8 cellular contexts compared by ENCODE assay signal in the genomic region with DNA sequence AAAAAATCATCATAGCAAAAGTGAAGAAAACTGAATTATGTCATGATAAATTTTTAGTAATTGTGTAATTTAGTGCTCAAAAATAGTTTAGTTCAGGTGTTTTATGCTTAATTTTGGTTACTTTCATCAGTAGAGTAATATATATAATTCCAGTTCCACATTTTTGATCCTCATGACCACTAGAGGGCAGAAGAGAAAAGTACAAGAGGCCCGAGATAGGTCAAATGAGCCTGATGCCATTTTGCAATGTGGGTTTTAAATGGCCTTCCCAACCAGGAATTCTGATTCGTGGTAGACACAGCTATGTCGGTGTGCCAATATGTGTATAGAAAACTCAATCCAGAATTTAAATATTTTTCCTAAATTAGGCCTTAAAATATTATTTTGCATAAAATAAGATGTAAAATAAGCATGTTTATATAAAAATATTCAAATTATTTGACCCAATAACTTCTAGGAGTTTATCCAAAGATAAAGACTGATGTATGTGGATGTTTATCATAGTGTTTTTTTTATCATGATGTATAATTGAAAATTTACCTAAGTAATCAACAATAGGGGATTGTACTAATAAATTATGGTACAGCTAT.
A peak's percentile ranks its signal among the peaks of the same experiment; 100 is the strongest.
DNase-seq lines count a peak whose midpoint lies in the region; ATAC-seq, FAIRE-seq and TF ChIP-seq lines count a peak whose summit lies in the region.

No MANE protein-coding gene starts in this region.

- no peak for FAIRE-seq in D721Med (lab: Jason Lieb, UNC)

- H3K9me3 ChIP-seq in cardiac muscle cell (ENCODE audit: low read depth): no peaks in the 10 kb centered on the region

- no peak overlapping the region for H2AFZ ChIP-seq in GM23338

- H3K27me3 Mint-ChIP-seq in GM23338 (ENCODE audit: insufficient read depth, low read depth, poor library complexity): peaks cover 2% of the 10 kb centered on the region
- H3K27me3 Mint-ChIP-seq in activated CD8-positive, alpha-beta T cell treated with anti-CD3 and anti-CD28 coated beads, Interleukin-2, amount 10 ng/mL, durations not matched to agents 7 days and 5 days (ENCODE audit: low read depth): peaks cover 7% of the 10 kb centered on the region

- no peak; the same call in 2 of the 3 replicates for ATAC-seq in GM23338
- no peak for ATAC-seq in activated CD8-positive, alpha-beta T cell treated with anti-CD3 and anti-CD28 coated beads, Interleukin-2, amount 10 ng/mL, durations not matched to agents 7 days and 5 days
- no peak for ATAC-seq in GM19452 (IDR thresholded peaks at IDR 0.05; ENCODE audit: unreplicated experiment)

- CTCF ChIA-PET in activated CD8-positive, alpha-beta T cell treated with anti-CD3 and anti-CD28 coated beads, Interleukin-2, amount 10 ng/mL, durations not matched to agents 7 days and 5 days (lab: Charles Lee): interaction anchor here (0.9 to 1.9 kb wide), 10 partner anchors 12 to 354 kb away, joined by 3 to 14 read pairs (median 4); no protein-coding TSS in a partner anchor

- H3K36me3 Mint-ChIP-seq in GM23338 (ENCODE audit: low read depth): peaks cover 17% of the 10 kb centered on the region
- no peaks in the 10 kb centered on the region for H3K36me3 Mint-ChIP-seq in activated CD8-positive, alpha-beta T cell treated with anti-CD3 and anti-CD28 coated beads, Interleukin-2, amount 10 ng/mL, durations not matched to agents 7 days and 5 days (ENCODE audit: low read depth)

- TF ChIP-seq CTCF in D721Med (IDR thresholded peaks at IDR 0.05; ENCODE audit: insufficient read depth, missing control alignments): peak; percentile 71
- peak; percentile 74 to 93 for TF ChIP-seq CTCF in GM23338 (conservative IDR thresholded peaks at IDR 0.05; ENCODE audit: low read depth in 2 of 2)
- TF ChIP-seq CTCF in cardiac muscle cell (IDR thresholded peaks at IDR 0.05; ENCODE audit: low read depth, low read length): peak; percentile 64

- no peak overlapping the region for H3K4me2 ChIP-seq in GM23338

- no peak overlapping the region for H3K4me3 Mint-ChIP-seq in GM23338
- no peak overlapping the region for H3K4me3 Mint-ChIP-seq in activated CD8-positive, alpha-beta T cell treated with anti-CD3 and anti-CD28 coated beads, Interleukin-2, amount 10 ng/mL, durations not matched to agents 7 days and 5 days

- H3K27ac ChIP-seq in GM23338 (ENCODE audit: low read depth) (no peak overlapping the region), cardiac muscle cell (no peak overlapping the region)

- no peaks in the 10 kb centered on the region for H3K9me2 ChIP-seq in GM23338 (ENCODE audit: insufficient read depth)

- no peaks in the 10 kb centered on the region for H3F3A ChIP-seq in GM23338 (replicated peaks; ENCODE audit: low read depth)

- POLR2A ChIA-PET in activated CD8-positive, alpha-beta T cell treated with anti-CD3 and anti-CD28 coated beads, Interleukin-2, amount 10 ng/mL, durations not matched to agents 7 days and 5 days (lab: Charles Lee): no interaction called here

- peaks cover 25% of the 10 kb centered on the region for H3K9me3 Mint-ChIP-seq in GM23338
- H3K9me3 Mint-ChIP-seq in activated CD8-positive, alpha-beta T cell treated with anti-CD3 and anti-CD28 coated beads, Interleukin-2, amount 10 ng/mL, durations not matched to agents 7 days and 5 days (ENCODE audit: insufficient read depth): no peaks in the 10 kb centered on the region

- H3K4me1 Mint-ChIP-seq in GM23338: no peaks in the 10 kb centered on the region; the same call in 2 of the 3 replicates
- H3K4me1 Mint-ChIP-seq in activated CD8-positive, alpha-beta T cell treated with anti-CD3 and anti-CD28 coated beads, Interleukin-2, amount 10 ng/mL, durations not matched to agents 7 days and 5 days (ENCODE audit: low read depth): no peaks in the 10 kb centered on the region

- no peak overlapping the region for H3K27ac Mint-ChIP-seq in GM23338
- no peak overlapping the region for H3K27ac Mint-ChIP-seq in activated CD8-positive, alpha-beta T cell treated with anti-CD3 and anti-CD28 coated beads, Interleukin-2, amount 10 ng/mL, durations not matched to agents 7 days and 5 days

- no peaks in the 10 kb centered on the region for H3K4me1 ChIP-seq in GM23338 (ENCODE audit: insufficient read depth)
- no peaks in the 10 kb centered on the region for H3K4me1 ChIP-seq in cardiac muscle cell (ENCODE audit: low read depth)

- no peaks in the 10 kb centered on the region for H3K27me3 ChIP-seq in GM23338 (ENCODE audit: insufficient read depth)
- peaks cover 9% of the 10 kb centered on the region for H3K27me3 ChIP-seq in cardiac muscle cell

- no peaks in the 10 kb centered on the region for H3K36me3 ChIP-seq in GM23338 (ENCODE audit: insufficient read depth)
- no peaks in the 10 kb centered on the region for H3K36me3 ChIP-seq in cardiac muscle cell

- H4K20me1 ChIP-seq in GM23338 (replicated peaks; ENCODE audit: insufficient read depth): no peaks in the 10 kb centered on the region

- H3K4me3 ChIP-seq in GM23338 (no peak overlapping the region), cardiac muscle cell (no peak overlapping the region)

- DNase-seq in D721Med (ENCODE audit: insufficient read length, low spot score): no peak
- peak; percentile 85 for DNase-seq in GM23338 (ENCODE audit: low spot score)
- DNase-seq in NCI-H2227 (lab: John Stamatoyannopoulos, UW; ENCODE audit: unreplicated experiment): peak; percentile 76
- peak; percentile 32 for DNase-seq in activated CD8-positive, alpha-beta T cell treated with anti-CD3 and anti-CD28 coated beads, Interleukin-2, amount 10 ng/mL, durations not matched to agents 7 days and 5 days
- DNase-seq in cardiac muscle cell (ENCODE audit: low read depth in 1 of 2, low spot score in 1 of 2): peak; percentile 79 to 83
- peak; percentile 42 for DNase-seq in retina
- no peak for DNase-seq in activated CD4-positive, CD25-positive, alpha-beta regulatory T cell (lab: John Stamatoyannopoulos, UW)

- no peaks in the 10 kb centered on the region for H3K79me2 ChIP-seq in GM23338 (replicated peaks; ENCODE audit: insufficient read depth)

TF ChIP-seq in GM23338, 12 proteins besides CTCF, POLR2A, EP300 and RAD21:
- TF ChIP-seq CREB1 (CRISPR knock-in tag; IDR thresholded peaks at IDR 0.05; ENCODE audit: low read depth) (no peak), EZH2 (IDR thresholded peaks at IDR 0.05; ENCODE audit: low read depth, unreplicated experiment) (no peak)

Comparison
In these comparisons a context has a peak if more than half of its experiments do, and no peak if none do; other contexts are left out.
1. DNase-seq: peak in GM23338 (single experiment), NCI-H2227 (single experiment), activated CD8-positive, alpha-beta T cell treated with anti-CD3 and anti-CD28 coated beads, Interleukin-2, amount 10 ng/mL, durations not matched to agents 7 days and 5 days (single experiment), cardiac muscle cell (2 of 2) and retina (single experiment); none in D721Med (single experiment) and activated CD4-positive, CD25-positive, alpha-beta regulatory T cell (0 of 4).
2. Peak in every context shown above with its lines, with median percentiles within 50 percentile points of each other: CTCF ChIP-seq.